In genomic region chr10:125802131-125802530, GRCh38 we compare ENCODE assay signal across 17 cellular contexts. TPM values are rescaled to one million over a fixed set of nuclear protein-coding genes. Genes with fewer than 3 reads are reported as not detected.
DNase-seq lines count a peak whose midpoint lies in the region; ATAC-seq lines count a peak whose summit lies in the region.
"Had no signal": no experiment of that assay in that cellular context is flagged by ENCODE, and none has a peak within 500 bp of the region (broad histone marks: within the 10 kb centered on the region; RNA-seq: fewer than 3 reads in every experiment).

No MANE protein-coding gene starts in this region.

- no peak for ATAC-seq in HG03469 (IDR thresholded peaks at IDR 0.05; ENCODE audit: unreplicated experiment)
- ATAC-seq: K562 had no signal

- no peak overlapping the region for H3K4me3 Mint-ChIP-seq in activated naive CD4-positive, alpha-beta T cell treated with anti-CD3 and anti-CD28 coated beads, Interleukin-2, amount 10 ng/mL, durations not matched to agents 7 days and 5 days
- H3K4me3 Mint-ChIP-seq: CD4-positive, alpha-beta T cell; HFFc6 had no signal

- no peaks in the 10 kb centered on the region for H3K27me3 Mint-ChIP-seq in activated naive CD4-positive, alpha-beta T cell treated with anti-CD3 and anti-CD28 coated beads, Interleukin-2, amount 10 ng/mL, durations not matched to agents 7 days and 5 days
- H3K27me3 Mint-ChIP-seq: CD4-positive, alpha-beta T cell had no signal

- no peaks in the 10 kb centered on the region for H3K4me1 Mint-ChIP-seq in activated naive CD4-positive, alpha-beta T cell treated with anti-CD3 and anti-CD28 coated beads, Interleukin-2, amount 10 ng/mL, durations not matched to agents 7 days and 5 days

- CTCF ChIA-PET in activated naive CD4-positive, alpha-beta T cell treated with anti-CD3 and anti-CD28 coated beads, Interleukin-2, amount 10 ng/mL, durations not matched to agents 7 days and 5 days (lab: Charles Lee): no interaction called here

- H3K36me3 Mint-ChIP-seq in activated naive CD4-positive, alpha-beta T cell treated with anti-CD3 and anti-CD28 coated beads, Interleukin-2, amount 10 ng/mL, durations not matched to agents 7 days and 5 days: peaks cover 2% of the 10 kb centered on the region

- DNase-seq in activated naive CD4-positive, alpha-beta T cell treated with anti-CD3 and anti-CD28 coated beads, Interleukin-2, amount 10 ng/mL, durations not matched to agents 7 days and 5 days: no peak
- no peak for DNase-seq in activated naive CD4-positive, alpha-beta T cell (lab: John Stamatoyannopoulos, UW)
- DNase-seq in NCI-H69 (lab: John Stamatoyannopoulos, UW) (peak; percentile 38), renal cortical epithelial cell (ENCODE audit: low read depth) (peak; percentile 73), NCI-H2029 (lab: John Stamatoyannopoulos, UW) (no peak)
- DNase-seq in activated effector memory CD4-positive, alpha-beta T cell treated with anti-CD3 and anti-CD28 coated beads, Interleukin-2, amount 50 U/mL, for 16 hours: no peak
- DNase-seq: C1 segment of cervical spinal cord; Calu3; CD4-positive, alpha-beta T cell; DMS 273 treated with DMSO at 0.1 percent for 48 hours; GDM1; HCEC 1CT; HFFc6 had no signal

- H3K9me3 Mint-ChIP-seq in activated naive CD4-positive, alpha-beta T cell treated with anti-CD3 and anti-CD28 coated beads, Interleukin-2, amount 10 ng/mL, durations not matched to agents 7 days and 5 days: no peaks in the 10 kb centered on the region
- H3K9me3 Mint-ChIP-seq: CD4-positive, alpha-beta T cell; HFFc6 had no signal

- H3K27ac Mint-ChIP-seq in activated naive CD4-positive, alpha-beta T cell treated with anti-CD3 and anti-CD28 coated beads, Interleukin-2, amount 10 ng/mL, durations not matched to agents 7 days and 5 days: peak overlapping the region; percentile 37
- H3K27ac Mint-ChIP-seq: CD4-positive, alpha-beta T cell; HFFc6 had no signal

RNA-seq across cellular contexts. Expression of gene UROS, which starts 20.9 kb away (rescaled TPM):
- total RNA-seq in renal cortical epithelial cell: 45.3 and 68.8 TPM in 2 replicates

RNA-seq across cellular contexts. Expression of gene BCCIP, which starts 21.2 kb away (rescaled TPM):
- 46.4 and 71.1 TPM in 2 replicates for total RNA-seq in renal cortical epithelial cell

RNA-seq across cellular contexts. Expression of gene MMP21, which starts 26.5 kb away (rescaled TPM):
- total RNA-seq in renal cortical epithelial cell: 0.05 TPM in 1 of 2 replicates, not detected in the other
- total RNA-seq: A673, H4, HFFc6, K562 had no signal

Comparison
In these comparisons a context has a peak if more than half of its experiments do, and no peak if none do; other contexts are left out.
1. DNase-seq: peak in NCI-H69 (single experiment) and renal cortical epithelial cell (single experiment); none in activated naive CD4-positive, alpha-beta T cell treated with anti-CD3 and anti-CD28 coated beads, Interleukin-2, amount 10 ng/mL, durations not matched to agents 7 days and 5 days (single experiment), activated naive CD4-positive, alpha-beta T cell (0 of 4), NCI-H2029 (single experiment) and activated effector memory CD4-positive, alpha-beta T cell treated with anti-CD3 and anti-CD28 coated beads, Interleukin-2, amount 50 U/mL, for 16 hours (single experiment).